Comparison of ENCODE assay signal across 8 cellular contexts in genomic region chr14:51283402-51283825, GRCh38. TPM values are rescaled to one million over a fixed set of nuclear protein-coding genes. Genes with fewer than 3 reads are reported as not detected.
DNase-seq lines count a peak whose midpoint lies in the region; ATAC-seq, FAIRE-seq and TF ChIP-seq lines count a peak whose summit lies in the region.

No MANE protein-coding gene starts in this region.

- peak; percentile 92 for FAIRE-seq in D721Med (lab: Jason Lieb, UNC)
- peak; percentile 99 for FAIRE-seq in islet of Langerhans (lab: Jason Lieb, UNC)

- H3K4me1 ChIP-seq in breast epithelium (no peaks in the 10 kb centered on the region), thoracic aorta (ENCODE audit: control insufficient read depth in 1 of 2, low read depth in 2 of 2) (no peaks in the 10 kb centered on the region)

- peak overlapping the region; percentile 43 to 57 for H3K27ac ChIP-seq in breast epithelium
- H3K27ac ChIP-seq in thoracic aorta: no peak overlapping the region

- no peak overlapping the region for H3K4me3 ChIP-seq in breast epithelium
- no peak overlapping the region for H3K4me3 ChIP-seq in thoracic aorta

- no peaks in the 10 kb centered on the region for H3K9me3 ChIP-seq in breast epithelium
- H3K9me3 ChIP-seq in thoracic aorta: no peaks in the 10 kb centered on the region

- DNase-seq in D721Med (ENCODE audit: insufficient read length, low spot score): peak; percentile 24
- DNase-seq in HT-29 (ENCODE audit: low spot score): peak; percentile 55
- DNase-seq in NCI-H69 (lab: John Stamatoyannopoulos, UW): peak; percentile 98
- DNase-seq in breast epithelium (ENCODE audit: low spot score in 2 of 2): no peak
- DNase-seq in thoracic aorta (ENCODE audit: low spot score): no peak
- no peak for DNase-seq in UCSD-AML1 (lab: John Stamatoyannopoulos, UW; ENCODE audit: unreplicated experiment)

- H3K27me3 ChIP-seq in breast epithelium (no peaks in the 10 kb centered on the region), thoracic aorta (replicated peaks; ENCODE audit: insufficient read depth) (no peaks in the 10 kb centered on the region)

- TF ChIP-seq CTCF in D721Med (IDR thresholded peaks at IDR 0.05; ENCODE audit: insufficient read depth, missing control alignments) (peak; percentile 79), breast epithelium (IDR thresholded peaks at IDR 0.05) (peak; percentile 94 to 97 (median 96)), thoracic aorta (IDR thresholded peaks at IDR 0.05) (peak; percentile 83)

- no peaks in the 10 kb centered on the region for H3K36me3 ChIP-seq in breast epithelium
- no peaks in the 10 kb centered on the region for H3K36me3 ChIP-seq in thoracic aorta

- ATAC-seq in thoracic aorta (ENCODE audit: insufficient number of reproducible peaks, low FRiP score, low read depth) (peak; percentile 78), GM18519 (IDR thresholded peaks at IDR 0.05; ENCODE audit: low FRiP score, unreplicated experiment) (no peak)

- TF ChIP-seq POLR2A in breast epithelium (IDR thresholded peaks at IDR 0.05): no peak

- intact Hi-C loops in breast epithelium (cut with DNase I; ENCODE audit: low total_unique reads): no loop called here

RNA-seq across cellular contexts. Expression of gene TMX1, which starts 43.4 kb away (rescaled TPM):
- 20.6 and 22.6 TPM in 2 replicates for total RNA-seq in HT-29 (2014; rRNA removed; shearing (Covaris generic))
- total RNA-seq in breast epithelium (10 to 100 TPM; 31.5 to 44.1 (median 41.8) TPM), thoracic aorta (10 to 100 TPM; 25.6 to 34.6 TPM)

Comparison
In these comparisons a context has a peak if more than half of its experiments do, and no peak if none do; other contexts are left out.
1. DNase-seq: peak in D721Med (single experiment), HT-29 (single experiment) and NCI-H69 (single experiment); none in breast epithelium (0 of 2), thoracic aorta (single experiment) and UCSD-AML1 (single experiment).
2. H3K27ac ChIP-seq: peak in breast epithelium (2 of 2); none in thoracic aorta (0 of 2).
3. Peak in every context shown above with its lines, with median percentiles within 50 percentile points of each other: CTCF ChIP-seq.